In genomic region chr6:46632053-46632452, GRCh38 we compare ENCODE assay signal across 30 cellular contexts. TPM values are rescaled to one million over a fixed set of nuclear protein-coding genes. Genes with fewer than 3 reads are reported as not detected.
"Had no signal": no experiment of that assay in that cellular context is flagged by ENCODE, and none has a peak within 500 bp of the region (broad histone marks: within the 10 kb centered on the region; RNA-seq: fewer than 3 reads in every experiment).

No MANE protein-coding gene starts in this region.

- H3K9ac ChIP-seq: parathyroid adenoma had no signal

- H3K36me3 ChIP-seq: neutrophil, ovary, spleen, suprapubic skin, tibial artery, transverse colon, upper lobe of right lung, uterus had no signal

- H3K79me2 ChIP-seq: parathyroid adenoma had no signal

- H3K4me3 ChIP-seq: ovary, psoas muscle, skin epidermis, smooth muscle cell, spleen, suprapubic skin, testis, tibial artery, transverse colon, upper lobe of right lung, uterus had no signal

- DNase-seq: naive thymus-derived CD8-positive, alpha-beta T cell; nephron progenitor cell; nucleus accumbens; ovary; posterior cingulate gyrus; psoas muscle; right cardiac atrium; spleen; stimulated activated CD4-positive, alpha-beta T cell treated with anti-CD3 and anti-CD28 coated beads, Interleukin-12 subunit alpha, Interleukin-12 subunit beta, amount 100 ng/mL, for 4 hours; stimulated activated CD4-positive, alpha-beta T cell treated with anti-CD3 and anti-CD28 coated beads, Interleukin-1b, Interleukin-23, amount 100 ng/mL, for 48 hours; stimulated activated CD4-positive, alpha-beta T cell treated with anti-CD3 and anti-CD28 coated beads, Interleukin-4, amount 100 ng/mL, for 1 hour; stimulated activated CD4-positive, alpha-beta T cell treated with anti-CD3 and anti-CD28 coated beads, Interleukin-4, amount 100 ng/mL, for 4 hours; stimulated activated CD8-positive, alpha-beta memory T cell treated with anti-CD3 and anti-CD28 coated beads, Interleukin-4, amount 100 ng/mL, for 48 hours; stimulated activated naive CD4-positive, alpha-beta T cell; stimulated activated naive CD8-positive, alpha-beta T cell treated with anti-CD3 and anti-CD28 coated beads, Interleukin-15, amount 100 ng/mL, for 72 hours; stimulated activated naive CD8-positive, alpha-beta T cell treated with anti-CD3 and anti-CD28 coated beads, Interleukin-15, Interleukin-2, amounts not matched to agents 100 U/mL and 50 U/mL, for 24 hours; substantia nigra; testis; tibial artery; transverse colon; upper lobe of right lung; uterus had no signal

- H3K4me2 ChIP-seq: smooth muscle cell had no signal

- H3K4me1 ChIP-seq: psoas muscle, spleen, transverse colon, upper lobe of right lung, uterus had no signal

- H2AFZ ChIP-seq: parathyroid adenoma had no signal

- H3K27ac ChIP-seq: neutrophil, ovary, parathyroid adenoma, psoas muscle, skin epidermis, spleen, suprapubic skin, testis, tibial artery, transverse colon, upper lobe of right lung, uterus had no signal

- H3K27me3 ChIP-seq: neutrophil, ovary, suprapubic skin, testis, tibial artery, transverse colon, upper lobe of right lung, uterus had no signal

- H3K9me3 ChIP-seq: neutrophil, ovary, psoas muscle, spleen, suprapubic skin, testis, tibial artery, transverse colon, upper lobe of right lung, uterus had no signal

- ATAC-seq: naive thymus-derived CD8-positive, alpha-beta T cell; natural killer cell treated with Interleukin-12 subunit alpha and Interleukin-12 subunit beta and Interleukin-15 and Interleukin-18, amount 100 ng/mL, for 72 hours; psoas muscle; right cardiac atrium; sciatic nerve; stimulated activated memory B cell treated with anti-CD40 and anti-IgM and Interleukin-4, amounts not matched to agents 10 μg/mL and 1 μg/mL and 100 μg/mL, for 72 hours; stimulated activated naive CD8-positive, alpha-beta T cell treated with anti-CD3 and anti-CD28 coated beads, Interleukin-15, amount 100 ng/mL, for 72 hours; stimulated activated naive CD8-positive, alpha-beta T cell treated with anti-CD3 and anti-CD28 coated beads, Interleukin-15, Interleukin-2, amounts not matched to agents 100 U/mL and 50 U/mL, for 24 hours; upper lobe of right lung had no signal

RNA-seq across cellular contexts. Expression of gene CYP39A1, which starts 20.6 kb away (rescaled TPM):
- total RNA-seq: naive thymus-derived CD8-positive, alpha-beta T cell; natural killer cell treated with Interleukin-12 subunit alpha and Interleukin-12 subunit beta and Interleukin-15 and Interleukin-18, amount 100 ng/mL, for 72 hours had no signal
- polyA plus RNA-seq: naive thymus-derived CD8-positive, alpha-beta T cell had no signal

RNA-seq across cellular contexts. Expression of gene SLC25A27, which starts 20.7 kb away (rescaled TPM):
- polyA plus RNA-seq: naive thymus-derived CD8-positive, alpha-beta T cell had no signal

RNA-seq across cellular contexts. Expression of gene TDRD6, which starts 55.6 kb away (rescaled TPM):
- total RNA-seq: natural killer cell treated with Interleukin-12 subunit alpha and Interleukin-12 subunit beta and Interleukin-15 and Interleukin-18, amount 100 ng/mL, for 72 hours had no signal
- polyA plus RNA-seq: naive thymus-derived CD8-positive, alpha-beta T cell; smooth muscle cell had no signal
